28 cellular contexts compared by ENCODE assay signal in genomic region chr11:15557831-15558230, GRCh38.
"Had no signal": no experiment of that assay in that cellular context is flagged by ENCODE, and none has a peak within 500 bp of the region (broad histone marks: within the 10 kb centered on the region; RNA-seq: fewer than 3 reads in every experiment).

No MANE protein-coding gene starts in this region.

- H3K4me3 Mint-ChIP-seq: activated naive CD4-positive, alpha-beta T cell treated with anti-CD3 and anti-CD28 coated beads, Interleukin-2, amount 10 ng/mL, durations not matched to agents 7 days and 5 days; activated naive CD8-positive, alpha-beta T cell treated with anti-CD3 and anti-CD28 coated beads, Interleukin-2, amount 10 ng/mL, durations not matched to agents 7 days and 5 days; brain; effector memory CD8-positive, alpha-beta T cell; natural killer cell had no signal

- H3K9me3 Mint-ChIP-seq: activated naive CD4-positive, alpha-beta T cell treated with anti-CD3 and anti-CD28 coated beads, Interleukin-2, amount 10 ng/mL, durations not matched to agents 7 days and 5 days; activated naive CD8-positive, alpha-beta T cell treated with anti-CD3 and anti-CD28 coated beads, Interleukin-2, amount 10 ng/mL, durations not matched to agents 7 days and 5 days; brain; effector memory CD8-positive, alpha-beta T cell had no signal

- H2AFZ ChIP-seq: hepatocyte had no signal

- H3K4me1 ChIP-seq: ascending aorta, colonic mucosa, gastrocnemius medialis, right lobe of liver, testis, upper lobe of left lung, vagina had no signal

- H3K27ac ChIP-seq: ascending aorta, cardiac muscle cell, colonic mucosa, gastrocnemius medialis, hepatocyte, left ventricle myocardium inferior, neutrophil, right lobe of liver, testis, upper lobe of left lung, vagina had no signal

- H3K4me2 ChIP-seq: hepatocyte had no signal

- DNase-seq: activated CD4-positive, alpha-beta T cell treated with anti-CD3 and anti-CD28 coated beads for 4 hours; activated CD4-positive, alpha-beta T cell treated with anti-CD3 and anti-CD28 coated beads, Interleukin-2, amount 50 U/mL, for 4 hours; activated effector memory CD4-positive, alpha-beta T cell treated with anti-CD3 and anti-CD28 coated beads, Interleukin-2, amount 50 U/mL, for 16 hours; activated naive CD4-positive, alpha-beta T cell treated with anti-CD3 and anti-CD28 coated beads, Interleukin-2, amount 10 ng/mL, durations not matched to agents 7 days and 5 days; activated naive CD8-positive, alpha-beta T cell treated with anti-CD3 and anti-CD28 coated beads, Interleukin-2, amount 10 ng/mL, durations not matched to agents 7 days and 5 days; activated T-cell treated with anti-CD3 and anti-CD28 coated beads for 4 hours; cerebellar nuclear complex; colonic mucosa; effector memory CD8-positive, alpha-beta T cell; erythroblast; gastrocnemius medialis; islet precursor cell; left ventricle myocardium inferior; mesendoderm; natural killer cell; right lobe of liver; stimulated activated CD4-positive, alpha-beta T cell treated with anti-CD3 and anti-CD28 coated beads, Interleukin-2, amount 100 ng/mL, for 48 hours; stimulated activated naive CD8-positive, alpha-beta T cell treated with anti-CD3 and anti-CD28 coated beads, Interleukin-15, Interleukin-2, amounts not matched to agents 100 U/mL and 50 U/mL, for 24 hours; T-helper 9 cell; testis; upper lobe of left lung had no signal

- H3K4me3 ChIP-seq: ascending aorta, cardiac muscle cell, colonic mucosa, gastrocnemius medialis, hepatocyte, left ventricle myocardium inferior, lung, right lobe of liver, testis, upper lobe of left lung, vagina had no signal

- H3K36me3 ChIP-seq: ascending aorta, cardiac muscle cell, colonic mucosa, gastrocnemius medialis, left ventricle myocardium inferior, neutrophil, right lobe of liver, upper lobe of left lung, vagina had no signal

- H3K4me1 Mint-ChIP-seq: activated naive CD4-positive, alpha-beta T cell treated with anti-CD3 and anti-CD28 coated beads, Interleukin-2, amount 10 ng/mL, durations not matched to agents 7 days and 5 days; activated naive CD8-positive, alpha-beta T cell treated with anti-CD3 and anti-CD28 coated beads, Interleukin-2, amount 10 ng/mL, durations not matched to agents 7 days and 5 days; natural killer cell had no signal

- H3K79me2 ChIP-seq: hepatocyte had no signal

- H3K27me3 Mint-ChIP-seq: activated naive CD4-positive, alpha-beta T cell treated with anti-CD3 and anti-CD28 coated beads, Interleukin-2, amount 10 ng/mL, durations not matched to agents 7 days and 5 days; brain; effector memory CD8-positive, alpha-beta T cell had no signal

- H3K36me3 Mint-ChIP-seq: activated naive CD4-positive, alpha-beta T cell treated with anti-CD3 and anti-CD28 coated beads, Interleukin-2, amount 10 ng/mL, durations not matched to agents 7 days and 5 days; activated naive CD8-positive, alpha-beta T cell treated with anti-CD3 and anti-CD28 coated beads, Interleukin-2, amount 10 ng/mL, durations not matched to agents 7 days and 5 days; brain; natural killer cell had no signal

- H3K27me3 ChIP-seq: ascending aorta, cardiac muscle cell, colonic mucosa, gastrocnemius medialis, right lobe of liver, testis, upper lobe of left lung, vagina had no signal

- ATAC-seq: effector memory CD8-positive, alpha-beta T cell; gastrocnemius medialis; natural killer cell; right lobe of liver; stimulated activated naive CD8-positive, alpha-beta T cell treated with anti-CD3 and anti-CD28 coated beads, Interleukin-15, Interleukin-2, amounts not matched to agents 100 U/mL and 50 U/mL, for 24 hours had no signal

- H3K9me3 ChIP-seq: ascending aorta, colonic mucosa, gastrocnemius medialis, left ventricle myocardium inferior, neutrophil, right lobe of liver, testis, upper lobe of left lung, vagina had no signal

- H3K27ac Mint-ChIP-seq: activated naive CD4-positive, alpha-beta T cell treated with anti-CD3 and anti-CD28 coated beads, Interleukin-2, amount 10 ng/mL, durations not matched to agents 7 days and 5 days; activated naive CD8-positive, alpha-beta T cell treated with anti-CD3 and anti-CD28 coated beads, Interleukin-2, amount 10 ng/mL, durations not matched to agents 7 days and 5 days; brain; effector memory CD8-positive, alpha-beta T cell; natural killer cell had no signal
